ENCODE assay signal across 19 cellular contexts in genomic region chr20:33305591-33306057, GRCh38. TPM values are rescaled to one million over a fixed set of nuclear protein-coding genes. Genes with fewer than 3 reads are reported as not detected.
DNase-seq lines count a peak whose midpoint lies in the region; ATAC-seq and TF ChIP-seq lines count a peak whose summit lies in the region.
"Had no signal": no experiment of that assay in that cellular context is flagged by ENCODE, and none has a peak within 500 bp of the region (broad histone marks: within the 10 kb centered on the region; RNA-seq: fewer than 3 reads in every experiment).

No MANE protein-coding gene starts in this region.

- H3K79me2 ChIP-seq in HCT116 (ENCODE audit: insufficient read depth, low read length): no peaks in the 10 kb centered on the region

- H3K9ac ChIP-seq in HCT116 (ENCODE audit: low read length): no peak overlapping the region
- H3K9ac ChIP-seq: neural progenitor cell had no signal

- intact Hi-C loops in HCT116 (cut with micrococcal nuclease): no loop called here

- H3K4me2 ChIP-seq in HCT116 (ENCODE audit: low read length): peak overlapping the region; percentile 55
- H3K4me2 ChIP-seq: neural progenitor cell had no signal

- TF ChIP-seq RAD21 in HCT116 (IDR thresholded peaks at IDR 0.05; ENCODE audit: low read depth): no peak

- H3K27ac ChIP-seq in HCT116 (ENCODE audit: low read depth, low read length) (no peak overlapping the region), Peyer's patch (no peak overlapping the region)
- H3K27ac ChIP-seq: neural progenitor cell had no signal

- ATAC-seq in HCT116 (peak; percentile 35), HG02678 (IDR thresholded peaks at IDR 0.05; ENCODE audit: unreplicated experiment) (no peak)

- no peak overlapping the region for H2AFZ ChIP-seq in HCT116 (ENCODE audit: low read depth, low read length, poor library complexity, severe bottlenecking)
- H2AFZ ChIP-seq: neural progenitor cell had no signal

- H4K20me1 ChIP-seq in HCT116 (ENCODE audit: insufficient read depth): no peaks in the 10 kb centered on the region

- POLR2A ChIA-PET in HCT116 (lab: Charles Lee): no interaction called here

- H3K9me3 ChIP-seq in HCT116 (ENCODE audit: control insufficient read depth in 1 of 2, insufficient read depth in 1 of 2, low read depth in 1 of 2, low read length in 2 of 2): no peaks in the 10 kb centered on the region
- no peaks in the 10 kb centered on the region for H3K9me3 ChIP-seq in Peyer's patch

- no peak for TF ChIP-seq POLR2A in HCT116 (IDR thresholded peaks at IDR 0.05; ENCODE audit: borderline replicate concordance, extremely low read depth, insufficient read depth, insufficient read length)
- no peak for TF ChIP-seq POLR2A in Peyer's patch (IDR thresholded peaks at IDR 0.05)

- H3K4me1 ChIP-seq in HCT116 (ENCODE audit: control insufficient read depth in 1 of 2, insufficient read depth in 2 of 2, low read length in 2 of 2): peaks cover 5 to 18% of the 10 kb centered on the region in 2 experiments; a peak in 3 of 4 replicates
- H3K4me1 ChIP-seq in Peyer's patch: no peaks in the 10 kb centered on the region
- H3K4me1 ChIP-seq: neural progenitor cell had no signal

- H3K4me3 ChIP-seq in AG10803 (ENCODE audit: low read length): no peak overlapping the region
- no peak overlapping the region for H3K4me3 ChIP-seq in HCT116 (replicated peaks in 1 of 2; ENCODE audit: low read depth in 1 of 2, low read length in 2 of 2)
- H3K4me3 ChIP-seq in Peyer's patch: no peak overlapping the region
- H3K4me3 ChIP-seq: neural progenitor cell had no signal

- no peaks in the 10 kb centered on the region for H3K9me2 ChIP-seq in HCT116 (ENCODE audit: insufficient read depth)

- RAD21 ChIA-PET in HCT116 (lab: Charles Lee; ENCODE audit: low non-redundant PET in 1 of 2, low total read pairs in 2 of 2, uncharacterized antibody in 2 of 2, unreplicated experiment in 2 of 2): no interaction called here

- DNase-seq in AG10803 (ENCODE audit: low read depth) (peak; percentile 44), HCT116 (ENCODE audit: low read depth, low spot score) (peak; percentile 19), RPMI8226 (peak; percentile 30), foreskin melanocyte (peak; percentile 12), NCI-H2107 (lab: John Stamatoyannopoulos, UW) (no peak), Peyer's patch (no peak)
- no peak for DNase-seq in activated CD4-positive, alpha-beta T cell treated with anti-CD3 and anti-CD28 coated beads, Interleukin-2, amount 50 U/mL, for 48 hours
- DNase-seq: activated gamma-delta T cell, erythroblast, hippocampal formation, IMR-90, NCI-H1092, SIG-M5 had no signal

- CTCF ChIA-PET in HCT116 (lab: Charles Lee): no interaction called here

- H3K36me3 ChIP-seq in HCT116 (ENCODE audit: control insufficient read depth in 1 of 2, insufficient read depth in 2 of 2, low read length in 2 of 2) (no peaks in the 10 kb centered on the region), Peyer's patch (no peaks in the 10 kb centered on the region)
- H3K36me3 ChIP-seq: neural progenitor cell had no signal

- H3K27me3 ChIP-seq in HCT116 (ENCODE audit: insufficient read depth, low read length) (no peaks in the 10 kb centered on the region), Peyer's patch (no peaks in the 10 kb centered on the region)
- H3K27me3 ChIP-seq: neural progenitor cell had no signal

- BruUV-seq in HCT116 (replicated peaks; lab: Mats Ljungman, UMichigan): no TSS peak

- TF ChIP-seq CTCF in AG10803 (conservative IDR thresholded peaks at IDR 0.05; ENCODE audit: low read length) (no peak), HCT116 (IDR thresholded peaks at IDR 0.05 in 2 of 3, conservative IDR thresholded peaks at IDR 0.05 in 1 of 3; ENCODE audit: borderline replicate concordance in 1 of 3, insufficient read depth in 1 of 3, low read depth in 2 of 3, low read length in 2 of 3) (no peak), Peyer's patch (IDR thresholded peaks at IDR 0.05) (no peak)

TF ChIP-seq in HCT116, 20 proteins besides CTCF, POLR2A, EP300 and RAD21:
- TF ChIP-seq JUND (IDR thresholded peaks at IDR 0.05) (no peak), CEBPB (IDR thresholded peaks at IDR 0.05; ENCODE audit: low read depth) (no peak), ZNF274 (IDR thresholded peaks at IDR 0.05; ENCODE audit: low read depth, low read length) (no peak), REST (IDR thresholded peaks at IDR 0.05; ENCODE audit: low read depth) (no peak), SP1 (IDR thresholded peaks at IDR 0.05; ENCODE audit: low read depth) (no peak), CBX3 (IDR thresholded peaks at IDR 0.05; ENCODE audit: low read depth) (no peak), ZBTB33 (IDR thresholded peaks at IDR 0.05; ENCODE audit: extremely low read depth, insufficient replicate concordance, low read length) (no peak)

RNA-seq across cellular contexts. Expression of gene BPIFB1, which starts 22.6 kb away (rescaled TPM):
- total RNA-seq in HCT116 (2021; ENCODE audit: unreplicated experiment) (0.17 TPM), Peyer's patch (not detected)
- 0.02 and 0.05 TPM in 2 replicates for polyA plus RNA-seq in HCT116 (2012)
- total RNA-seq: astrocyte; IMR-90; kidney epithelial cell; mesothelial cell of epicardium; T-helper 2 cell treated with Interferon-gamma antibody and Interleukin-4, amounts not matched to agents 100 ng/mL and 5 ng/mL, for 36 hours had no signal
- polyA plus RNA-seq: IMR-90 had no signal

Comparison
In these comparisons a context has a peak if more than half of its experiments do, and no peak if none do; other contexts are left out.
1. DNase-seq: peak in AG10803 (single experiment), HCT116 (single experiment), RPMI8226 (single experiment) and foreskin melanocyte (single experiment); none in NCI-H2107 (single experiment), activated CD4-positive, alpha-beta T cell treated with anti-CD3 and anti-CD28 coated beads, Interleukin-2, amount 50 U/mL, for 48 hours (0 of 2) and Peyer's patch (0 of 3).